In genomic region chr11:48056325-48057183, GRCh38 we compare ENCODE assay signal across 11 cellular contexts.
DNase-seq lines count a peak whose midpoint lies in the region; ATAC-seq and TF ChIP-seq lines count a peak whose summit lies in the region.
"Had no signal": no experiment of that assay in that cellular context is flagged by ENCODE, and none has a peak within 500 bp of the region (broad histone marks: within the 10 kb centered on the region; RNA-seq: fewer than 3 reads in every experiment).

No MANE protein-coding gene starts in this region.

- H3K4me1 Mint-ChIP-seq in activated T-cell treated with anti-CD3 and anti-CD28 coated beads, Interleukin-2, amount 50 U/mL, for 72 hours (ENCODE audit: low read depth): peaks cover 93% of the 10 kb centered on the region
- peaks cover 89% of the 10 kb centered on the region for H3K4me1 Mint-ChIP-seq in activated CD8-positive, alpha-beta T cell treated with anti-CD3 and anti-CD28 coated beads, Interleukin-2, amount 10 ng/mL, durations not matched to agents 7 days and 5 days (ENCODE audit: low read depth)

- intact Hi-C loops in right lobe of liver (cut with DNase I): no loop called here
- intact Hi-C loops in transverse colon (cut with DNase I; ENCODE audit: low total_unique reads): no loop called here

- H3K4me3 ChIP-seq in right lobe of liver (no peak overlapping the region), transverse colon (no peak overlapping the region), foreskin fibroblast (ENCODE audit: low read depth in 1 of 2, low read length in 2 of 2) (no peak overlapping the region)
- H3K4me3 ChIP-seq: adrenal gland, MG63 had no signal

- no peak for ATAC-seq in activated T-cell treated with anti-CD3 and anti-CD28 coated beads, Interleukin-2, amount 50 U/mL, for 72 hours (replicated peaks in 1 of 2)
- no peak for ATAC-seq in activated CD8-positive, alpha-beta T cell treated with anti-CD3 and anti-CD28 coated beads, Interleukin-2, amount 10 ng/mL, durations not matched to agents 7 days and 5 days
- ATAC-seq in right lobe of liver (no peak), GM19328 (IDR thresholded peaks at IDR 0.05; ENCODE audit: unreplicated experiment) (no peak)

- in situ Hi-C loops in transverse colon (cut with MboI; ENCODE audit: low pct_ligation_motif_present in 1 of 4, low pct_unique_long_range_greater_than_20kb in 1 of 4, low sequenced_read_pairs in 3 of 4): no loop called here

- no peaks in the 10 kb centered on the region for H3K27me3 ChIP-seq in right lobe of liver
- no peaks in the 10 kb centered on the region for H3K27me3 ChIP-seq in transverse colon
- H3K27me3 ChIP-seq: adrenal gland, MG63 had no signal

- H3K4me1 ChIP-seq in right lobe of liver (peaks cover 0 to 55% (median 10%) of the 10 kb centered on the region in 4 donors), transverse colon (peaks cover 8 to 52% (median 23%) of the 10 kb centered on the region in 4 donors)

- peak overlapping the region; percentile 80 to 88 for H3K4me3 Mint-ChIP-seq in activated T-cell treated with anti-CD3 and anti-CD28 coated beads, Interleukin-2, amount 50 U/mL, for 72 hours
- peak overlapping the region; percentile 69 for H3K4me3 Mint-ChIP-seq in activated CD8-positive, alpha-beta T cell treated with anti-CD3 and anti-CD28 coated beads, Interleukin-2, amount 10 ng/mL, durations not matched to agents 7 days and 5 days

- H3K27me3 Mint-ChIP-seq in activated T-cell treated with anti-CD3 and anti-CD28 coated beads, Interleukin-2, amount 50 U/mL, for 72 hours (ENCODE audit: low read depth): no peaks in the 10 kb centered on the region
- no peaks in the 10 kb centered on the region for H3K27me3 Mint-ChIP-seq in activated CD8-positive, alpha-beta T cell treated with anti-CD3 and anti-CD28 coated beads, Interleukin-2, amount 10 ng/mL, durations not matched to agents 7 days and 5 days (ENCODE audit: low read depth)

- H3K36me3 ChIP-seq in right lobe of liver: no peaks in the 10 kb centered on the region
- no peaks in the 10 kb centered on the region for H3K36me3 ChIP-seq in transverse colon
- H3K36me3 ChIP-seq: adrenal gland had no signal

- H3K36me3 Mint-ChIP-seq in activated T-cell treated with anti-CD3 and anti-CD28 coated beads, Interleukin-2, amount 50 U/mL, for 72 hours (ENCODE audit: insufficient read depth in 2 of 2): peaks cover 3 to 5% of the 10 kb centered on the region in 2 donors
- H3K36me3 Mint-ChIP-seq in activated CD8-positive, alpha-beta T cell treated with anti-CD3 and anti-CD28 coated beads, Interleukin-2, amount 10 ng/mL, durations not matched to agents 7 days and 5 days (ENCODE audit: low read depth): peaks cover 60% of the 10 kb centered on the region

- TF ChIP-seq POLR2A in right lobe of liver (IDR thresholded peaks at IDR 0.05) (no peak), transverse colon (IDR thresholded peaks at IDR 0.05) (no peak)

- TF ChIP-seq CTCF in right lobe of liver (IDR thresholded peaks at IDR 0.05) (no peak), transverse colon (IDR thresholded peaks at IDR 0.05) (no peak), foreskin fibroblast (IDR thresholded peaks at IDR 0.05; ENCODE audit: low read depth, low read length) (no peak)

- peak overlapping the region; percentile 90 for H3K27ac Mint-ChIP-seq in activated T-cell treated with anti-CD3 and anti-CD28 coated beads, Interleukin-2, amount 50 U/mL, for 72 hours
- peak overlapping the region; percentile 94 for H3K27ac Mint-ChIP-seq in activated CD8-positive, alpha-beta T cell treated with anti-CD3 and anti-CD28 coated beads, Interleukin-2, amount 10 ng/mL, durations not matched to agents 7 days and 5 days

- 90% methylated on average over 15 of the region's 20 CpGs for WGBS in right lobe of liver (ENCODE audit: insufficient coverage, low coverage, low lambda C conversion rate, missing lambda C conversion rate)
- 91 to 93% methylated on average over 14 to 20 of the region's 20 CpGs for WGBS in transverse colon (ENCODE audit: low coverage in 1 of 2), 2 donors

- H3K9me3 Mint-ChIP-seq in activated T-cell treated with anti-CD3 and anti-CD28 coated beads, Interleukin-2, amount 50 U/mL, for 72 hours: no peaks in the 10 kb centered on the region
- H3K9me3 Mint-ChIP-seq in activated CD8-positive, alpha-beta T cell treated with anti-CD3 and anti-CD28 coated beads, Interleukin-2, amount 10 ng/mL, durations not matched to agents 7 days and 5 days (ENCODE audit: insufficient read depth): no peaks in the 10 kb centered on the region

- POLR2A ChIA-PET in activated CD8-positive, alpha-beta T cell treated with anti-CD3 and anti-CD28 coated beads, Interleukin-2, amount 10 ng/mL, durations not matched to agents 7 days and 5 days (lab: Charles Lee): interaction anchor here (0.8 to 4.8 kb wide), 24 partner anchors 12 to 209 kb away, joined by 3 to 32 read pairs (median 5); partner anchors contain the start of genes NUP160 and PTPRJ

- DNase-seq in activated T-cell treated with anti-CD3 and anti-CD28 coated beads, Interleukin-2, amount 50 U/mL, for 72 hours: no peak
- DNase-seq in activated T-cell treated with anti-CD3 and anti-CD28 coated beads, Interleukin-2, amount 50 U/mL, for 1 hour: no peak
- no peak for DNase-seq in activated CD8-positive, alpha-beta T cell treated with anti-CD3 and anti-CD28 coated beads, Interleukin-2, amount 10 ng/mL, durations not matched to agents 7 days and 5 days
- DNase-seq in right lobe of liver (no peak), transverse colon (no peak), T-helper 9 cell (no peak), foreskin fibroblast (no peak)
- DNase-seq: adrenal gland, MG63, Right ventricle myocardium superior had no signal

- H3K27ac ChIP-seq in right lobe of liver: peak overlapping the region in 2 of 3 donors; percentile 1 to 45
- H3K27ac ChIP-seq in transverse colon: peak overlapping the region; percentile 44 to 75 (median 61)
- H3K27ac ChIP-seq: adrenal gland had no signal

- CTCF ChIA-PET in activated CD8-positive, alpha-beta T cell treated with anti-CD3 and anti-CD28 coated beads, Interleukin-2, amount 10 ng/mL, durations not matched to agents 7 days and 5 days (lab: Charles Lee): interaction anchor here (0.8 to 6.9 kb wide), 21 partner anchors 11 to 148 kb away, joined by 3 to 67 read pairs (median 5); no protein-coding TSS in a partner anchor

- H3K9me3 ChIP-seq in right lobe of liver (no peaks in the 10 kb centered on the region), transverse colon (no peaks in the 10 kb centered on the region)
- H3K9me3 ChIP-seq: adrenal gland, MG63 had no signal

- TF ChIP-seq EP300 in transverse colon (IDR thresholded peaks at IDR 0.05; ENCODE audit: low read depth): no peak
